ENCODE assay signal across 1 cellular context in genomic region chr10:118343115-118343514, GRCh38.
TF ChIP-seq lines count a peak whose summit lies in the region.

No MANE protein-coding gene starts in this region.

TF ChIP-seq in GM23338, 12 proteins besides CTCF, POLR2A, EP300 and RAD21:
- no peak for TF ChIP-seq REST (IDR thresholded peaks at IDR 0.05; ENCODE audit: unreplicated experiment)
- TF ChIP-seq ZNF114 (CRISPR knock-in tag; IDR thresholded peaks at IDR 0.05) = no peak
- TF ChIP-seq STAT1 (IDR thresholded peaks at IDR 0.05; ENCODE audit: unreplicated experiment) = no peak
- no peak for TF ChIP-seq EZH2 (IDR thresholded peaks at IDR 0.05; ENCODE audit: low read depth, unreplicated experiment)
- TF ChIP-seq JUNB (IDR thresholded peaks at IDR 0.05; ENCODE audit: unreplicated experiment) = no peak
- TF ChIP-seq CREB1 (CRISPR knock-in tag; IDR thresholded peaks at IDR 0.05; ENCODE audit: low read depth) = no peak
- TF ChIP-seq EZH2phosphoT487 (IDR thresholded peaks at IDR 0.05; ENCODE audit: unreplicated experiment) = no peak
- no peak for TF ChIP-seq ZNF331 (CRISPR knock-in tag; IDR thresholded peaks at IDR 0.05; ENCODE audit: low read depth)
- TF ChIP-seq NANOG (IDR thresholded peaks at IDR 0.05; ENCODE audit: borderline replicate concordance) = no peak
- TF ChIP-seq ZNF462 (CRISPR knock-in tag; IDR thresholded peaks at IDR 0.05) = no peak
- no peak for TF ChIP-seq ETS1 (IDR thresholded peaks at IDR 0.05)
- no peak for TF ChIP-seq POLR2AphosphoS5 (IDR thresholded peaks at IDR 0.05; ENCODE audit: low read depth)
